In genomic region chr5:118921946-118922345, GRCh38 we compare ENCODE assay signal across 16 cellular contexts.
"Had no signal": no experiment of that assay in that cellular context is flagged by ENCODE, and none has a peak within 500 bp of the region (broad histone marks: within the 10 kb centered on the region; RNA-seq: fewer than 3 reads in every experiment).

No MANE protein-coding gene starts in this region.

- H3K36me3 Mint-ChIP-seq: natural killer cell treated with Interleukin-12 subunit alpha and Interleukin-12 subunit beta and Interleukin-15 and Interleukin-18, amount 100 ng/mL, for 72 hours had no signal

- H3K27ac Mint-ChIP-seq: natural killer cell treated with Interleukin-12 subunit alpha and Interleukin-12 subunit beta and Interleukin-15 and Interleukin-18, amount 100 ng/mL, for 72 hours; progenitor cell of endocrine pancreas; type B pancreatic cell had no signal

- H3K4me1 ChIP-seq: pancreas had no signal

- DNase-seq: effector CD4-positive, alpha-beta T cell; endodermal cell; heart left ventricle; hippocampal formation; kidney glomerular epithelial cell; occipital lobe; pancreas; right cardiac atrium; small intestine; stimulated activated CD4-positive, alpha-beta T cell treated with anti-CD3 and anti-CD28 coated beads, Interleukin-2, amount 100 ng/mL, for 48 hours; stimulated activated naive CD4-positive, alpha-beta T cell treated with Interleukin-2 at 50 U/mL for 16 hours had no signal

- H3K27ac ChIP-seq: coronary artery, heart left ventricle, pancreas had no signal

- H3K27me3 Mint-ChIP-seq: natural killer cell treated with Interleukin-12 subunit alpha and Interleukin-12 subunit beta and Interleukin-15 and Interleukin-18, amount 100 ng/mL, for 72 hours; progenitor cell of endocrine pancreas; type B pancreatic cell had no signal

- H3K9me3 Mint-ChIP-seq: endodermal cell; natural killer cell treated with Interleukin-12 subunit alpha and Interleukin-12 subunit beta and Interleukin-15 and Interleukin-18, amount 100 ng/mL, for 72 hours; type B pancreatic cell had no signal

- H3K4me3 ChIP-seq: coronary artery, heart left ventricle, pancreas had no signal

- H3K27me3 ChIP-seq: heart left ventricle, pancreas had no signal

- H3K4me3 Mint-ChIP-seq: endodermal cell; natural killer cell treated with Interleukin-12 subunit alpha and Interleukin-12 subunit beta and Interleukin-15 and Interleukin-18, amount 100 ng/mL, for 72 hours; type B pancreatic cell had no signal

- ATAC-seq: heart left ventricle; left lobe of liver; natural killer cell treated with Interleukin-12 subunit alpha and Interleukin-12 subunit beta and Interleukin-15 and Interleukin-18, amount 100 ng/mL, for 72 hours; pancreas; right cardiac atrium had no signal
